7 cellular contexts compared by ENCODE assay signal in genomic region chr5:138464388-138465287, GRCh38. TPM values are rescaled to one million over a fixed set of nuclear protein-coding genes. Genes with fewer than 3 reads are reported as not detected.
DNase-seq lines count a peak whose midpoint lies in the region; ATAC-seq lines count a peak whose summit lies in the region.

No MANE protein-coding gene starts in this region.

- DNase-seq in NCI-H2029 treated with DMSO at 0.1 percent for 48 hours (lab: John Stamatoyannopoulos, UW) (peak; percentile 93), T1000 (lab: John Stamatoyannopoulos, UW) (peak; percentile 96), astrocyte of the hippocampus (ENCODE audit: low read depth, low spot score) (peak; percentile 99), hepatic stellate cell (ENCODE audit: low spot score) (peak; percentile 95), renal cortical epithelial cell (ENCODE audit: low read depth) (peak; percentile 95)

- ATAC-seq in GM18517 (IDR thresholded peaks at IDR 0.05; ENCODE audit: unreplicated experiment) (peak; percentile 84), HG03039 (IDR thresholded peaks at IDR 0.05; ENCODE audit: unreplicated experiment) (peak; percentile 72)

RNA-seq across cellular contexts. Expression of gene EGR1, which starts 0.6 kb away (rescaled TPM):
- total RNA-seq in renal cortical epithelial cell: 1.2 and 12.3 TPM in 2 replicates

RNA-seq across cellular contexts. Expression of gene REEP2, which starts 25.8 kb away (rescaled TPM):
- total RNA-seq in renal cortical epithelial cell: 2.1 and 7.6 TPM in 2 replicates

Comparison
In these comparisons a context has a peak if more than half of its experiments do, and no peak if none do; other contexts are left out.
1. Peak in every context shown above with its lines: DNase-seq and ATAC-seq.